19 cellular contexts compared by ENCODE assay signal in the genomic region with DNA sequence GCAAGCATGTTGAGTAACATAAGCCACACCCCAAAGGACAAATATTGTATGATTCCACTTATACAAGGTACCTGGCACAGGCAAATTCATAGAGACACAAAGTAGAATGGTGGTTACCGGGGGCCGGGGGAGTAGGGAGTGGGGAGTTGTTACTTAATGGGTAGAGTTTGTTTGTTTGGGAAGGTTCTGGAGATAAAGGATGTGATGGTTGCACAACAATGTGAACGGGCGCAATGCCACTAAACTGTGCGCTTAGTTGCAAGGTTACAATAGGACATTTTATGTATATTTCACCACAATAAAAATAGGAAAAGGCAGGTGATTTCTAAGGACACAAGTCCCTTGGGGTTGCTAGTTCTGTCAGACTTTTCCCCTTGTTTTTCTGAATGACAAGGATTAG.
"Had no signal": no experiment of that assay in that cellular context is flagged by ENCODE, and none has a peak within 500 bp of the region (broad histone marks: within the 10 kb centered on the region; RNA-seq: fewer than 3 reads in every experiment).

No MANE protein-coding gene starts in this region.

- H3K4me1 Mint-ChIP-seq: activated CD4-positive, alpha-beta T cell treated with anti-CD3 and anti-CD28 coated beads for 36 hours; naive thymus-derived CD8-positive, alpha-beta T cell; T-cell had no signal

- DNase-seq: activated CD4-positive, alpha-beta T cell treated with anti-CD3 and anti-CD28 coated beads for 36 hours; activated CD4-positive, alpha-beta T cell treated with anti-CD3 and anti-CD28 coated beads, Interleukin-2, amount 50 U/mL, for 4 hours; activated CD4-positive, CD25-positive, alpha-beta regulatory T cell; activated naive CD4-positive, alpha-beta T cell; activated T-cell treated with anti-CD3 and anti-CD28 coated beads for 4 hours; activated T-cell treated with anti-CD3 and anti-CD28 coated beads, Interleukin-2, amount 50 U/mL, for 72 hours; anterior cingulate cortex; dermis blood vessel endothelial cell; effector CD8-positive, alpha-beta T cell; left cardiac atrium; midbrain; naive thymus-derived CD8-positive, alpha-beta T cell; occipital lobe; psoas muscle; stimulated activated naive CD4-positive, alpha-beta T cell; T-cell had no signal

- H3K36me3 Mint-ChIP-seq: activated naive CD8-positive, alpha-beta T cell; memory B cell; naive thymus-derived CD8-positive, alpha-beta T cell; T-cell had no signal

- H3K27ac Mint-ChIP-seq: activated CD4-positive, alpha-beta T cell treated with anti-CD3 and anti-CD28 coated beads for 36 hours; activated naive CD8-positive, alpha-beta T cell; activated T-cell treated with anti-CD3 and anti-CD28 coated beads, Interleukin-2, amount 50 U/mL, for 72 hours; memory B cell; naive thymus-derived CD8-positive, alpha-beta T cell; T-cell had no signal

- H3K9me3 Mint-ChIP-seq: memory B cell, neural progenitor cell, T-cell had no signal

- H3K4me3 Mint-ChIP-seq: activated CD4-positive, alpha-beta T cell treated with anti-CD3 and anti-CD28 coated beads for 36 hours; activated naive CD8-positive, alpha-beta T cell; activated T-cell treated with anti-CD3 and anti-CD28 coated beads, Interleukin-2, amount 50 U/mL, for 72 hours; memory B cell; naive thymus-derived CD8-positive, alpha-beta T cell; neural progenitor cell; T-cell had no signal

- H3K27me3 Mint-ChIP-seq: activated CD4-positive, alpha-beta T cell treated with anti-CD3 and anti-CD28 coated beads for 36 hours; activated naive CD8-positive, alpha-beta T cell; memory B cell; T-cell had no signal
